In genomic region chr21:44940116-44940631, GRCh38 we compare ENCODE assay signal across 8 cellular contexts. TPM values are rescaled to one million over a fixed set of nuclear protein-coding genes. Genes with fewer than 3 reads are reported as not detected.
A peak's percentile ranks its signal among the peaks of the same experiment; 100 is the strongest.
DNase-seq lines count a peak whose midpoint lies in the region; TF ChIP-seq lines count a peak whose summit lies in the region.

No MANE protein-coding gene starts in this region.

- peak overlapping the region; percentile 84 for H2AFZ ChIP-seq in PC-9

- DNase-seq in GM12865 (ENCODE audit: low read depth): no peak
- DNase-seq in HFFc6: no peak
- no peak for DNase-seq in PC-9
- DNase-seq in epithelial cell of prostate (ENCODE audit: low read depth, low spot score): no peak
- no peak for DNase-seq in neural crest cell (ENCODE audit: low read depth, low spot score)
- DNase-seq in germinal center (ENCODE audit: low spot score): no peak
- DNase-seq in NCI-H510A treated with DMSO at 0.1 percent for 48 hours (lab: John Stamatoyannopoulos, UW): no peak
- no peak for DNase-seq in pons (ENCODE audit: low spot score)

- peaks cover 18% of the 10 kb centered on the region for H3K4me1 ChIP-seq in PC-9 (replicated peaks; ENCODE audit: insufficient read depth)

- no peaks in the 10 kb centered on the region for H3K27me3 ChIP-seq in PC-9 (ENCODE audit: insufficient read depth, low read depth)

- peaks cover 15% of the 10 kb centered on the region for H4K20me1 ChIP-seq in PC-9 (ENCODE audit: insufficient read depth)

- intact Hi-C loops in PC-9 (cut with micrococcal nuclease; ENCODE audit: unreplicated experiment): no loop called here

- H3K4me3 ChIP-seq in GM12865 (ENCODE audit: low read depth, low read length): peak overlapping the region; percentile 89
- H3K4me3 ChIP-seq in PC-9: peak overlapping the region; percentile 74

- POLR2A ChIA-PET in PC-9 (lab: Charles Lee; ENCODE audit: unreplicated experiment): interaction anchor here (0.7 kb wide), 1 partner anchor 12 kb away, joined by 6 read pairs; no protein-coding TSS in a partner anchor

- no peaks in the 10 kb centered on the region for H3K9me3 Mint-ChIP-seq in HFFc6
- H3K9me3 Mint-ChIP-seq in neural crest cell: no peaks in the 10 kb centered on the region

- no peaks in the 10 kb centered on the region; the same call in 1 of the 2 replicates for H3F3A ChIP-seq in PC-9 (ENCODE audit: insufficient read depth, low read depth)

- peak overlapping the region; percentile 91 for H3K4me2 ChIP-seq in PC-9

- no TSS peak for BruUV-seq in PC-9 (replicated peaks; lab: Mats Ljungman, UMichigan)

- peaks cover 22% of the 10 kb centered on the region for H3K4me1 Mint-ChIP-seq in HFFc6 (ENCODE audit: low read depth)
- H3K4me1 Mint-ChIP-seq in neural crest cell: peaks cover 26% of the 10 kb centered on the region

- H3K36me3 Mint-ChIP-seq in HFFc6 (ENCODE audit: low read depth) (no peaks in the 10 kb centered on the region), neural crest cell (ENCODE audit: low read depth) (no peaks in the 10 kb centered on the region)

- CTCF ChIA-PET in PC-9 (lab: Charles Lee): interaction anchor here (0.6 to 0.7 kb wide), 2 partner anchors 65 to 187 kb away, joined by 3 to 6 read pairs; no protein-coding TSS in a partner anchor

- H3K9me3 ChIP-seq in PC-9 (ENCODE audit: insufficient read depth, low read depth): no peaks in the 10 kb centered on the region

- H3K27ac Mint-ChIP-seq in HFFc6: peak overlapping the region; percentile 64
- H3K27ac Mint-ChIP-seq in neural crest cell (ENCODE audit: unreplicated experiment): peak overlapping the region; percentile 35

- peaks cover 42% of the 10 kb centered on the region for H3K79me2 ChIP-seq in PC-9 (ENCODE audit: low read depth)

- H3K36me3 ChIP-seq in PC-9 (ENCODE audit: low read depth): no peaks in the 10 kb centered on the region

- no peaks in the 10 kb centered on the region for H3K9me2 ChIP-seq in PC-9 (ENCODE audit: insufficient read depth)

- H3K27me3 Mint-ChIP-seq in HFFc6 (ENCODE audit: insufficient read depth) (no peaks in the 10 kb centered on the region; the same call in 1 of the 2 replicates), neural crest cell (ENCODE audit: low read depth) (peaks cover 4% of the 10 kb centered on the region)

- TF ChIP-seq CTCF in GM12865 (IDR thresholded peaks at IDR 0.05; ENCODE audit: insufficient read depth, low read depth, low read length, missing control alignments): no peak
- TF ChIP-seq CTCF in HFFc6 (IDR thresholded peaks at IDR 0.05): no peak
- TF ChIP-seq CTCF in PC-9 (conservative IDR thresholded peaks at IDR 0.05): no peak
- no peak for TF ChIP-seq CTCF in neural crest cell (conservative IDR thresholded peaks at IDR 0.05)

- H3K27ac ChIP-seq in PC-9 (no peak overlapping the region), epithelial cell of prostate (peak overlapping the region; percentile 15)

- H3K4me3 Mint-ChIP-seq in HFFc6 (peak overlapping the region; percentile 90), neural crest cell (peak overlapping the region; percentile 91)

RNA-seq across cellular contexts. Expression of gene SLX9, which starts 0.3 kb away (rescaled TPM):
- 10 to 100 TPM; 27.7 to 34.7 (median 31.5) TPM for total RNA-seq in HFFc6 (2021; fragmentation: NEBNext Ultra II Directional; extraction: Animal tissue kit (Norgen Biotek cat#: 25700))
- total RNA-seq in PC-9 (2021) (22.8 and 30.4 TPM in 2 replicates), neural crest cell (40.5 and 42.3 TPM in 2 replicates)

RNA-seq across cellular contexts. Expression of gene ITGB2, which starts 19.5 kb away (rescaled TPM):
- total RNA-seq in HFFc6 (2021; fragmentation: NEBNext Ultra II Directional; extraction: Animal tissue kit (Norgen Biotek cat#: 25700)): under 1 TPM in 3 of 6 experiments, not detected in 3; 0.19 to 0.45 (median 0.33) TPM
- total RNA-seq in PC-9 (2021) (3.6 and 6.0 TPM in 2 replicates), neural crest cell (0.84 and 0.89 TPM in 2 replicates)
